In genomic region chr5:14871573-14872069, GRCh38 we compare ENCODE assay signal across 8 cellular contexts. TPM values are rescaled to one million over a fixed set of nuclear protein-coding genes. Genes with fewer than 3 reads are reported as not detected.
DNase-seq lines count a peak whose midpoint lies in the region; ATAC-seq and TF ChIP-seq lines count a peak whose summit lies in the region.

ANKH (minus strand) TSS chr5:14871778; CDS start chr5:14871447, 331 bp downstream.

- WGBS in liver: under 1% methylated on average over 78 of the region's 78 CpGs

- no peaks in the 10 kb centered on the region for H3K27me3 ChIP-seq in liver (ENCODE audit: control insufficient read depth in 4 of 4, insufficient read depth in 4 of 4, low read length in 3 of 4)

- ATAC-seq in GM18909 (IDR thresholded peaks at IDR 0.05; ENCODE audit: poor library complexity, unreplicated experiment) (peak; percentile 93), HG03159 (IDR thresholded peaks at IDR 0.05; ENCODE audit: unreplicated experiment) (peak; percentile 91)

- peak within 1 kb of the TSS; percentile 77 to 99 (median 90) for H3K4me3 ChIP-seq in liver (ENCODE audit: low read depth in 1 of 3, low read length in 3 of 3)

- H3K9me3 ChIP-seq in liver (ENCODE audit: control insufficient read depth in 4 of 4, low read length in 3 of 4): no peaks in the 10 kb centered on the region

- TF ChIP-seq CTCF in liver (IDR thresholded peaks at IDR 0.05; ENCODE audit: low read depth, low read length, missing input control): peak; percentile 57

- H3K9ac ChIP-seq in liver (ENCODE audit: low read depth in 1 of 2, low read length in 2 of 2): peak within 1 kb of the TSS; percentile 36 to 93

- no peaks in the 10 kb centered on the region for H3K36me3 ChIP-seq in liver (ENCODE audit: control insufficient read depth in 4 of 4, insufficient read depth in 3 of 4, low read depth in 1 of 4, low read length in 3 of 4)

- peaks cover 9 to 37% (median 32%) of the 10 kb centered on the region in 4 donors for H3K4me1 ChIP-seq in liver (ENCODE audit: control insufficient read depth in 4 of 4, insufficient read depth in 4 of 4, low read length in 3 of 4)

- TF ChIP-seq RAD21 in liver (IDR thresholded peaks at IDR 0.05): no peak

- H3K27ac ChIP-seq in liver (ENCODE audit: low read depth in 1 of 2, low read length in 2 of 2): peak within 1 kb of the TSS; percentile 85 to 89

- DNase-seq in AG20443 (ENCODE audit: low spot score): peak; percentile 97
- peak; percentile 83 for DNase-seq in NCI-H345 (lab: John Stamatoyannopoulos, UW)
- peak; percentile 81 for DNase-seq in activated CD4-positive, alpha-beta T cell treated with anti-CD3 and anti-CD28 coated beads, Interleukin-2, amount 50 U/mL, for 1 hour
- peak; percentile 81 for DNase-seq in dermis blood vessel endothelial cell
- peak; percentile 79 for DNase-seq in stimulated activated CD4-positive, alpha-beta T cell treated with anti-CD3 and anti-CD28 coated beads, Interleukin-4, amount 100 ng/mL, for 24 hours

TF ChIP-seq in liver, 16 proteins besides CTCF, POLR2A, EP300 and RAD21:
- TF ChIP-seq GABPA (IDR thresholded peaks at IDR 0.05 in 1 of 2, conservative IDR thresholded peaks at IDR 0.05 in 1 of 2): no peak
- TF ChIP-seq YY1 (IDR thresholded peaks at IDR 0.05): peak; percentile 30

RNA-seq across cellular contexts. Expression of gene ANKH, which starts in this region (rescaled TPM):
- total RNA-seq in dermis blood vessel endothelial cell: 21.8 and 27.9 TPM in 2 replicates
- total RNA-seq in liver: 10 to 100 TPM; 33.0 to 57.1 TPM
- 10 to 100 TPM in 1 of 2 donors, 1 to 10 TPM in 1; 9.3 to 41.8 TPM for polyA plus RNA-seq in liver

Comparison
In these comparisons a context has a peak if more than half of its experiments do, and no peak if none do; other contexts are left out.
1. Peak in every context shown above with its lines: DNase-seq, ATAC-seq, H3K4me3 ChIP-seq and H3K27ac ChIP-seq.